8 cellular contexts compared by ENCODE assay signal in genomic region chr7:149071641-149072437, GRCh38. TPM values are rescaled to one million over a fixed set of nuclear protein-coding genes. Genes with fewer than 3 reads are reported as not detected.
A peak's percentile ranks its signal among the peaks of the same experiment; 100 is the strongest.
DNase-seq lines count a peak whose midpoint lies in the region; ATAC-seq and TF ChIP-seq lines count a peak whose summit lies in the region.

No MANE protein-coding gene starts in this region.

- H3K36me3 ChIP-seq in H7 (replicated peaks; ENCODE audit: control insufficient read depth, insufficient read depth, low read length): peaks cover 31% of the 10 kb centered on the region

- no peaks in the 10 kb centered on the region for H3K27me3 ChIP-seq in H7 (ENCODE audit: control insufficient read depth, insufficient read depth, low read length)

- H3K4me3 Mint-ChIP-seq in glutamatergic neuron (ENCODE audit: unreplicated experiment): no peak overlapping the region

- no peaks in the 10 kb centered on the region for H3K9me3 Mint-ChIP-seq in glutamatergic neuron (ENCODE audit: unreplicated experiment)

- ATAC-seq in GM18868 (IDR thresholded peaks at IDR 0.05; ENCODE audit: unreplicated experiment): no peak
- no peak for ATAC-seq in GM21360 (IDR thresholded peaks at IDR 0.05; ENCODE audit: unreplicated experiment)

- H3K4me1 Mint-ChIP-seq in glutamatergic neuron (ENCODE audit: low read depth, unreplicated experiment): no peaks in the 10 kb centered on the region

- DNase-seq in H7 (peak; percentile 94), glutamatergic neuron (peak; percentile 73), midbrain (lab: John Stamatoyannopoulos, UW) (no peak), DMS153 treated with DMSO at 0.1 percent for 48 hours (lab: John Stamatoyannopoulos, UW; ENCODE audit: unreplicated experiment) (no peak)
- peak; percentile 74 for DNase-seq in activated CD8-positive, alpha-beta memory T cell treated with anti-CD3 and anti-CD28 coated beads for 24 hours
- peak; percentile 61 for DNase-seq in stimulated activated CD4-positive, alpha-beta T cell treated with anti-CD3 and anti-CD28 coated beads, Interleukin-1b, Interleukin-23, amount 100 ng/mL, for 48 hours

- TF ChIP-seq CTCF in glutamatergic neuron (IDR thresholded peaks at IDR 0.05; ENCODE audit: partially characterized antibody, unreplicated experiment): peak; percentile 56

- H3K4me3 ChIP-seq in H7 (ENCODE audit: insufficient read depth, low read depth, low read length): no peak overlapping the region

- peaks cover 3% of the 10 kb centered on the region for H3K36me3 Mint-ChIP-seq in glutamatergic neuron (ENCODE audit: unreplicated experiment)

- peak overlapping the region; percentile 62 for H3K27ac Mint-ChIP-seq in glutamatergic neuron (ENCODE audit: unreplicated experiment)

- no peaks in the 10 kb centered on the region for H3K27me3 Mint-ChIP-seq in glutamatergic neuron (ENCODE audit: unreplicated experiment)

RNA-seq across cellular contexts. Expression of gene ZNF786, which starts 18.7 kb away (rescaled TPM):
- total RNA-seq in H7 (2014; rRNA removed; shearing (Covaris generic)): 6.4 and 7.5 TPM in 2 replicates
- total RNA-seq in glutamatergic neuron (ENCODE audit: unreplicated experiment): 17.2 TPM

RNA-seq across cellular contexts. Expression of gene PDIA4, which starts 43.5 kb away (rescaled TPM):
- 286 and 335 TPM in 2 replicates for total RNA-seq in H7 (2014; rRNA removed; shearing (Covaris generic))
- 69.0 TPM for total RNA-seq in glutamatergic neuron (ENCODE audit: unreplicated experiment)

RNA-seq across cellular contexts. Expression of gene ZNF425, which starts 54.3 kb away (rescaled TPM):
- total RNA-seq in H7 (2014; rRNA removed; shearing (Covaris generic)): 3.0 and 4.6 TPM in 2 replicates
- total RNA-seq in glutamatergic neuron (ENCODE audit: unreplicated experiment): 6.5 TPM

Comparison
In these comparisons a context has a peak if more than half of its experiments do, and no peak if none do; other contexts are left out.
1. DNase-seq: peak in H7 (single experiment), activated CD8-positive, alpha-beta memory T cell treated with anti-CD3 and anti-CD28 coated beads for 24 hours (single experiment), glutamatergic neuron (single experiment) and stimulated activated CD4-positive, alpha-beta T cell treated with anti-CD3 and anti-CD28 coated beads, Interleukin-1b, Interleukin-23, amount 100 ng/mL, for 48 hours (single experiment); none in midbrain (single experiment) and DMS153 treated with DMSO at 0.1 percent for 48 hours (single experiment).